9 cellular contexts compared by ENCODE assay signal in genomic region chr14:21711360-21711961, GRCh38. TPM values are rescaled to one million over a fixed set of nuclear protein-coding genes. Genes with fewer than 3 reads are reported as not detected.
DNase-seq lines count a peak whose midpoint lies in the region; ATAC-seq and TF ChIP-seq lines count a peak whose summit lies in the region.
"Had no signal": no experiment of that assay in that cellular context is flagged by ENCODE, and none has a peak within 500 bp of the region (broad histone marks: within the 10 kb centered on the region; RNA-seq: fewer than 3 reads in every experiment).

No MANE protein-coding gene starts in this region.

- no peak overlapping the region for H3K4me2 ChIP-seq in hepatocyte

- no peak overlapping the region for H2AFZ ChIP-seq in hepatocyte

- H3K4me1 Mint-ChIP-seq in stimulated activated naive CD8-positive, alpha-beta T cell treated with anti-CD3 and anti-CD28 coated beads, Interleukin-15, amount 100 ng/mL, for 72 hours, result peaks cover 6% of the 10 kb centered on the region

- H3K36me3 Mint-ChIP-seq in activated naive CD4-positive, alpha-beta T cell treated with anti-CD3 and anti-CD28 coated beads, Interleukin-2, amount 50 U/mL, for 72 hours, result peaks cover 0 to 5% of the 10 kb centered on the region in 2 donors

- H3K9me3 ChIP-seq in hepatocyte (ENCODE audit: low read depth), result no peaks in the 10 kb centered on the region

- H3K4me3 Mint-ChIP-seq in stimulated activated naive CD8-positive, alpha-beta T cell treated with anti-CD3 and anti-CD28 coated beads, Interleukin-15, amount 100 ng/mL, for 72 hours, result peak overlapping the region in 1 of 2 donors; percentile 60

- no peaks in the 10 kb centered on the region for H4K20me1 ChIP-seq in hepatocyte (ENCODE audit: insufficient read depth, poor library complexity, severe bottlenecking)

- peak; percentile 64 for ATAC-seq in GM19455 (IDR thresholded peaks at IDR 0.05; ENCODE audit: unreplicated experiment)
- ATAC-seq in activated naive CD4-positive, alpha-beta T cell treated with anti-CD3 and anti-CD28 coated beads, Interleukin-2, amount 50 U/mL, for 72 hours, result peak; percentile 63 to 66
- peak; percentile 75 for ATAC-seq in stimulated activated naive CD8-positive, alpha-beta T cell treated with anti-CD3 and anti-CD28 coated beads, Interleukin-15, amount 100 ng/mL, for 72 hours

- H3K4me1 ChIP-seq in hepatocyte (ENCODE audit: insufficient read depth), result no peaks in the 10 kb centered on the region

- H3K36me3 ChIP-seq in hepatocyte (replicated peaks; ENCODE audit: insufficient read depth, low read depth), result no peaks in the 10 kb centered on the region

- no peaks in the 10 kb centered on the region for H3K9me2 ChIP-seq in hepatocyte (replicated peaks; ENCODE audit: insufficient read depth)

- TF ChIP-seq CTCF in hepatocyte (IDR thresholded peaks at IDR 0.05; ENCODE audit: poor library complexity), result peak; percentile 68

- no peak overlapping the region for H3K27ac ChIP-seq in hepatocyte

- H3K27me3 ChIP-seq in hepatocyte, result no peaks in the 10 kb centered on the region

- peak; percentile 1 for DNase-seq in NCI-H146 (lab: John Stamatoyannopoulos, UW)
- no peak for DNase-seq in NCI-H146 treated with DMSO at 0.1 percent for 48 hours (lab: John Stamatoyannopoulos, UW; ENCODE audit: unreplicated experiment)
- DNase-seq in NCI-H187 treated with DMSO at 0.1 percent for 48 hours (lab: John Stamatoyannopoulos, UW), result peak; percentile 27
- DNase-seq in activated naive CD4-positive, alpha-beta T cell treated with anti-CD3 and anti-CD28 coated beads, Interleukin-2, amount 50 U/mL, for 72 hours (ENCODE audit: low spot score in 2 of 2), result peak in 1 of 2 donors; percentile 31
- peak; percentile 68 for DNase-seq in hepatocyte (ENCODE audit: low spot score)
- no peak for DNase-seq in stimulated activated naive CD8-positive, alpha-beta T cell treated with anti-CD3 and anti-CD28 coated beads, Interleukin-15, amount 100 ng/mL, for 72 hours
- no peak for DNase-seq in islet precursor cell

- no peaks in the 10 kb centered on the region for H3K9me3 Mint-ChIP-seq in activated naive CD4-positive, alpha-beta T cell treated with anti-CD3 and anti-CD28 coated beads, Interleukin-2, amount 50 U/mL, for 72 hours
- peaks cover 7 to 15% of the 10 kb centered on the region in 2 donors for H3K9me3 Mint-ChIP-seq in stimulated activated naive CD8-positive, alpha-beta T cell treated with anti-CD3 and anti-CD28 coated beads, Interleukin-15, amount 100 ng/mL, for 72 hours

- H3K79me2 ChIP-seq in hepatocyte, result no peaks in the 10 kb centered on the region

- 31% methylated on average over 3 of the region's 3 CpGs for WGBS in hepatocyte (ENCODE audit: low lambda C conversion rate, missing lambda C conversion rate)

- H3K27ac Mint-ChIP-seq in activated naive CD4-positive, alpha-beta T cell treated with anti-CD3 and anti-CD28 coated beads, Interleukin-2, amount 50 U/mL, for 72 hours, result peak overlapping the region in 1 of 2 donors; percentile 60
- peak overlapping the region in 1 of 2 donors; percentile 38 for H3K27ac Mint-ChIP-seq in stimulated activated naive CD8-positive, alpha-beta T cell treated with anti-CD3 and anti-CD28 coated beads, Interleukin-15, amount 100 ng/mL, for 72 hours

- H3K4me3 ChIP-seq in hepatocyte, result no peak overlapping the region

- peaks cover 27% of the 10 kb centered on the region for H3K27me3 Mint-ChIP-seq in stimulated activated naive CD8-positive, alpha-beta T cell treated with anti-CD3 and anti-CD28 coated beads, Interleukin-15, amount 100 ng/mL, for 72 hours

RNA-seq across cellular contexts. Expression of gene OR4E1, which starts 37.8 kb away (rescaled TPM):
- under 1 TPM; 0.14 to 0.16 TPM for total RNA-seq in activated naive CD4-positive, alpha-beta T cell treated with anti-CD3 and anti-CD28 coated beads, Interleukin-2, amount 50 U/mL, for 72 hours
- 0.03 and 0.44 TPM in 2 replicates for total RNA-seq in hepatocyte
- polyA plus RNA-seq in hepatocyte, result not detected in 2 replicates
- total RNA-seq: temporal lobe had no signal

RNA-seq across cellular contexts. Expression of gene OR4E2, which starts 57.8 kb away (rescaled TPM):
- total RNA-seq in activated naive CD4-positive, alpha-beta T cell treated with anti-CD3 and anti-CD28 coated beads, Interleukin-2, amount 50 U/mL, for 72 hours, result under 1 TPM in 1 of 2 donors, not detected in 1; 0.12 TPM
- total RNA-seq in hepatocyte, result not detected in 2 replicates
- polyA plus RNA-seq in hepatocyte, result not detected in 2 replicates
- total RNA-seq: temporal lobe had no signal

Comparison
In these comparisons a context has a peak if more than half of its experiments do, and no peak if none do; other contexts are left out.
1. DNase-seq: peak in NCI-H146 (single experiment), NCI-H187 treated with DMSO at 0.1 percent for 48 hours (single experiment) and hepatocyte (single experiment); none in NCI-H146 treated with DMSO at 0.1 percent for 48 hours (single experiment), stimulated activated naive CD8-positive, alpha-beta T cell treated with anti-CD3 and anti-CD28 coated beads, Interleukin-15, amount 100 ng/mL, for 72 hours (0 of 2) and islet precursor cell (single experiment).
2. Peak in every context shown above with its lines, with median percentiles within 50 percentile points of each other: ATAC-seq.